In genomic region chr19:18995804-18996241, GRCh38 we compare ENCODE assay signal across 9 cellular contexts. TPM values are rescaled to one million over a fixed set of nuclear protein-coding genes. Genes with fewer than 3 reads are reported as not detected.
DNase-seq lines count a peak whose midpoint lies in the region; ATAC-seq and TF ChIP-seq lines count a peak whose summit lies in the region.
"Had no signal": no experiment of that assay in that cellular context is flagged by ENCODE, and none has a peak within 500 bp of the region (broad histone marks: within the 10 kb centered on the region; RNA-seq: fewer than 3 reads in every experiment).

No MANE protein-coding gene starts in this region.

- TF ChIP-seq CTCF in neural crest cell (conservative IDR thresholded peaks at IDR 0.05): peak; percentile 63

- no peaks in the 10 kb centered on the region for H3K9me3 Mint-ChIP-seq in neural crest cell
- H3K9me3 Mint-ChIP-seq: central memory CD8-positive, alpha-beta T cell had no signal

- H3K9me3 ChIP-seq in Karpas-422 (ENCODE audit: low read length) (no peaks in the 10 kb centered on the region), T-helper 17 cell (ENCODE audit: control insufficient read depth, low read length, poor library complexity, severe bottlenecking) (no peaks in the 10 kb centered on the region)

- no peak overlapping the region for H3K27ac Mint-ChIP-seq in T-helper 17 cell
- no peak overlapping the region for H3K27ac Mint-ChIP-seq in neural crest cell (ENCODE audit: unreplicated experiment)

- no peaks in the 10 kb centered on the region for H3K9me2 ChIP-seq in Karpas-422 (replicated peaks; ENCODE audit: insufficient read depth, low read length)

- no peak overlapping the region for H3K4me2 ChIP-seq in Karpas-422 (ENCODE audit: low read depth, low read length, poor library complexity, severe bottlenecking)

- peaks cover 36% of the 10 kb centered on the region for H3K36me3 ChIP-seq in Karpas-422 (ENCODE audit: insufficient read depth, low read length)

- H3K79me2 ChIP-seq in Karpas-422 (ENCODE audit: low read length): no peaks in the 10 kb centered on the region

- DNase-seq in NCI-H748 (lab: John Stamatoyannopoulos, UW; ENCODE audit: unreplicated experiment) (peak; percentile 4), NCI-H748 treated with DMSO at 0.1 percent for 48 hours (lab: John Stamatoyannopoulos, UW) (no peak), Karpas-422 (peak; percentile 84), T-helper 17 cell (no peak), fibroblast of gingiva (ENCODE audit: low read depth) (peak; percentile 89), neural crest cell (ENCODE audit: low read depth, low spot score) (peak; percentile 45), NCI-H187 (lab: John Stamatoyannopoulos, UW) (no peak)

- H4K20me1 ChIP-seq in Karpas-422 (ENCODE audit: insufficient read depth, low read depth, low read length): peaks cover 16% of the 10 kb centered on the region; the same call in 1 of the 2 replicates

- H3K27me3 Mint-ChIP-seq in T-helper 17 cell (no peaks in the 10 kb centered on the region), neural crest cell (ENCODE audit: low read depth) (no peaks in the 10 kb centered on the region)
- H3K27me3 Mint-ChIP-seq: central memory CD8-positive, alpha-beta T cell had no signal

- H2AFZ ChIP-seq in Karpas-422 (ENCODE audit: low read length): no peak overlapping the region

- H3K4me1 ChIP-seq in Karpas-422 (ENCODE audit: low read length): no peaks in the 10 kb centered on the region

- H3K36me3 Mint-ChIP-seq in T-helper 17 cell (ENCODE audit: low read depth): peaks cover 14% of the 10 kb centered on the region
- H3K36me3 Mint-ChIP-seq in neural crest cell (ENCODE audit: low read depth): peaks cover 4% of the 10 kb centered on the region

- no peak overlapping the region for H3K4me3 Mint-ChIP-seq in T-helper 17 cell
- H3K4me3 Mint-ChIP-seq in neural crest cell: peak overlapping the region; percentile 13
- H3K4me3 Mint-ChIP-seq: central memory CD8-positive, alpha-beta T cell had no signal

- H3K4me1 Mint-ChIP-seq in T-helper 17 cell (peaks cover 20% of the 10 kb centered on the region), neural crest cell (peaks cover 7% of the 10 kb centered on the region)

- H3K27me3 ChIP-seq in Karpas-422 (ENCODE audit: low read length): no peaks in the 10 kb centered on the region

- no peak overlapping the region for H3K4me3 ChIP-seq in Karpas-422 (ENCODE audit: low read length)

- ATAC-seq in T-helper 17 cell: peak; percentile 46
- ATAC-seq in HG03565 (IDR thresholded peaks at IDR 0.05; ENCODE audit: unreplicated experiment): no peak

- no peak overlapping the region for H3K27ac ChIP-seq in Karpas-422 (ENCODE audit: low read length)

- no peak overlapping the region for H3K9ac ChIP-seq in Karpas-422 (ENCODE audit: low read length)

RNA-seq across cellular contexts. Expression of gene SUGP2, which starts 37.5 kb away (rescaled TPM):
- total RNA-seq in Karpas-422 (2014; rRNA removed; shearing (Covaris generic); ENCODE audit: low replicate concordance): 71.7 and 74.1 TPM in 2 replicates
- total RNA-seq in T-helper 17 cell (100 to 1,000 TPM; 109 to 127 TPM), neural crest cell (149 and 160 TPM in 2 replicates)

RNA-seq across cellular contexts. Expression of gene ARMC6, which starts 37.6 kb away (rescaled TPM):
- total RNA-seq in Karpas-422 (2014; rRNA removed; shearing (Covaris generic); ENCODE audit: low replicate concordance): 25.1 and 43.6 TPM in 2 replicates
- total RNA-seq in T-helper 17 cell (10 to 100 TPM; 11.6 to 12.3 TPM), neural crest cell (52.5 and 57.9 TPM in 2 replicates)

RNA-seq across cellular contexts. Expression of gene HOMER3, which starts 54.8 kb away (rescaled TPM):
- 0.90 TPM in 1 of 2 replicates, not detected in the other for total RNA-seq in Karpas-422 (2014; rRNA removed; shearing (Covaris generic); ENCODE audit: low replicate concordance)
- total RNA-seq in T-helper 17 cell (1 to 10 TPM; 3.3 to 4.7 TPM), neural crest cell (71.4 and 78.8 TPM in 2 replicates)

Comparison
In these comparisons a context has a peak if more than half of its experiments do, and no peak if none do; other contexts are left out.
1. DNase-seq: peak in NCI-H748 (single experiment), Karpas-422 (single experiment), fibroblast of gingiva (single experiment) and neural crest cell (single experiment); none in NCI-H748 treated with DMSO at 0.1 percent for 48 hours (single experiment), T-helper 17 cell (0 of 3) and NCI-H187 (0 of 2).
2. RNA of gene HOMER3, which starts 54.8 kb away (total RNA-seq): 71.4 to 78.8 TPM in neural crest cell; 3.3 to 4.7 TPM in T-helper 17 cell and 0.90 TPM in Karpas-422; every median in the first group is over 10 times any median in the second.